In the genomic region with DNA sequence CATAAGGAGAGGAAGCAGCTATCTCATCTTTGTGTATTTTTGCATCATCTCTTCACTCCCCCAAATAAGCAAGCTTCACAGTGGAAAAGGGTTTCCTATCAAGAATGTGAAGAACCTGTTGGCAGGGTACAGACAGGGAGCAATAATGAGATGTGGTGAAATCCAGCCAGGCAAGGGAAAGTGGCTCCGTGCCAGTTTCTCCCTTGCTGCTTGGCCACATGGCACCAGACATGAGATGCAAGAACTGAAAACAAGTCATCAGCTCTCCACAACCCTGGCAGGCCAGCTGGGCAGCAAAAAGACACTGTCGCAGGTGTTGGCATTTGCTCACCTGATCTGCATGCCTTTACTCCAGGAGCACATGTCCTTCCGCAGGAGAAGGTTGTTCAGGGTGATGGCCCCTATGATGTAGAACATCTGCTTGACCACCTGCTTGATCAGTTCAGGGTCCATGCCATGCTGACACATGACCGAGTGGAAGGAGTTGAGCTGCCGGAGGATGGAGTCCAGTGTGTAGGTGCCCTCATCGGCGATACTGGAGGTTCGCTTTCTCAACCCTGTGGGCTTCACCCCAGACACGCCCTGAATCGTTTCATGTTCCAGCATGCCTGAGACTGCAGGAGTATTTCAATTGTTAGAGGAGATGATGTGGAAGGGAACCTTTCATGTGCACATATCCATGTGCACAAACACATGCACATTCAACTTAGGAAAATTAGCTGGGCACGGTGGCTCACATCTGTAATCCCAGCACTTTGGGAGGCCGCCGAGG, we compare ENCODE assay signal across 14 cellular contexts. TPM values are rescaled to one million over a fixed set of nuclear protein-coding genes. Genes with fewer than 3 reads are reported as not detected.
DNase-seq lines count a peak whose midpoint lies in the region; ATAC-seq and TF ChIP-seq lines count a peak whose summit lies in the region.
"Had no signal": no experiment of that assay in that cellular context is flagged by ENCODE, and none has a peak within 500 bp of the region (broad histone marks: within the 10 kb centered on the region; RNA-seq: fewer than 3 reads in every experiment).

No MANE protein-coding gene starts in this region.

- peak; percentile 48 for DNase-seq in activated CD4-positive, alpha-beta T cell treated with anti-CD3 and anti-CD28 coated beads, Interleukin-2, amount 10 ng/mL, durations not matched to agents 24 days and 14 days
- DNase-seq in activated CD4-positive, alpha-beta T cell treated with anti-CD3 and anti-CD28 coated beads, Interleukin-2, amount 10 ng/mL, durations not matched to agents 7 days and 5 days = no peak
- DNase-seq in MCF 10A (ENCODE audit: unreplicated experiment) = peak; percentile 89
- peak; percentile 63 for DNase-seq in left cardiac atrium
- no peak for DNase-seq in stimulated activated effector memory CD8-positive, alpha-beta T cell treated with anti-CD3 and anti-CD28 coated beads, Interleukin-12 subunit alpha, Interleukin-12 subunit beta, amount 100 ng/mL, for 72 hours (ENCODE audit: low spot score in 2 of 2)
- no peak for DNase-seq in iPS-NIHi11 (ENCODE audit: low spot score)
- DNase-seq in naive thymus-derived CD4-positive, alpha-beta T cell = no peak
- DNase-seq: activated CD4-positive, alpha-beta T cell treated with anti-CD3 and anti-CD28 coated beads, Interleukin-2, amount 50 U/mL, for 48 hours; activated T-cell treated with anti-CD3 and anti-CD28 coated beads, Interleukin-2, amount 50 U/mL, for 4 hours; CD4-positive, alpha-beta T cell; immature natural killer cell; NCI-H1092; stimulated activated naive B cell treated with anti-CD40 and anti-IgM and Interleukin-4, amounts not matched to agents 10 μg/mL and 1 μg/mL and 100 μg/mL, for 72 hours had no signal

- peaks cover 20% of the 10 kb centered on the region for H3K36me3 Mint-ChIP-seq in activated CD4-positive, alpha-beta T cell treated with anti-CD3 and anti-CD28 coated beads, Interleukin-2, amount 10 ng/mL, durations not matched to agents 24 days and 14 days (ENCODE audit: low read depth)
- H3K36me3 Mint-ChIP-seq in activated CD4-positive, alpha-beta T cell treated with anti-CD3 and anti-CD28 coated beads, Interleukin-2, amount 10 ng/mL, durations not matched to agents 7 days and 5 days (ENCODE audit: low read depth) = peaks cover 37% of the 10 kb centered on the region
- peaks cover 20% of the 10 kb centered on the region for H3K36me3 Mint-ChIP-seq in MCF 10A (ENCODE audit: insufficient read depth, unreplicated experiment)
- H3K36me3 Mint-ChIP-seq in stimulated activated effector memory CD8-positive, alpha-beta T cell treated with anti-CD3 and anti-CD28 coated beads, Interleukin-12 subunit alpha, Interleukin-12 subunit beta, amount 100 ng/mL, for 72 hours = peaks cover 97% of the 10 kb centered on the region
- H3K36me3 Mint-ChIP-seq in naive thymus-derived CD4-positive, alpha-beta T cell = peaks cover 13 to 63% (median 48%) of the 10 kb centered on the region in 5 donors

- no peaks in the 10 kb centered on the region for H3K27me3 Mint-ChIP-seq in activated CD4-positive, alpha-beta T cell treated with anti-CD3 and anti-CD28 coated beads, Interleukin-2, amount 10 ng/mL, durations not matched to agents 24 days and 14 days
- H3K27me3 Mint-ChIP-seq in activated CD4-positive, alpha-beta T cell treated with anti-CD3 and anti-CD28 coated beads, Interleukin-2, amount 10 ng/mL, durations not matched to agents 7 days and 5 days = no peaks in the 10 kb centered on the region
- no peaks in the 10 kb centered on the region for H3K27me3 Mint-ChIP-seq in MCF 10A (ENCODE audit: insufficient read depth, unreplicated experiment)
- H3K27me3 Mint-ChIP-seq in naive thymus-derived CD4-positive, alpha-beta T cell = no peaks in the 10 kb centered on the region
- H3K27me3 Mint-ChIP-seq: CD4-positive, alpha-beta T cell; stimulated activated naive B cell treated with anti-CD40 and anti-IgM and Interleukin-4, amounts not matched to agents 10 μg/mL and 1 μg/mL and 100 μg/mL, for 72 hours had no signal

- H3K9me3 ChIP-seq in naive thymus-derived CD4-positive, alpha-beta T cell (ENCODE audit: control insufficient read depth in 2 of 3, low read length in 3 of 3) = no peaks in the 10 kb centered on the region

- no peak for TF ChIP-seq CTCF in MCF 10A (IDR thresholded peaks at IDR 0.05; ENCODE audit: unreplicated experiment)

- no peaks in the 10 kb centered on the region for H3K4me1 Mint-ChIP-seq in activated CD4-positive, alpha-beta T cell treated with anti-CD3 and anti-CD28 coated beads, Interleukin-2, amount 10 ng/mL, durations not matched to agents 24 days and 14 days
- H3K4me1 Mint-ChIP-seq in activated CD4-positive, alpha-beta T cell treated with anti-CD3 and anti-CD28 coated beads, Interleukin-2, amount 10 ng/mL, durations not matched to agents 7 days and 5 days = no peaks in the 10 kb centered on the region
- peaks cover 7% of the 10 kb centered on the region for H3K4me1 Mint-ChIP-seq in MCF 10A (ENCODE audit: insufficient read depth, unreplicated experiment)
- no peaks in the 10 kb centered on the region for H3K4me1 Mint-ChIP-seq in stimulated activated effector memory CD8-positive, alpha-beta T cell treated with anti-CD3 and anti-CD28 coated beads, Interleukin-12 subunit alpha, Interleukin-12 subunit beta, amount 100 ng/mL, for 72 hours
- no peaks in the 10 kb centered on the region for H3K4me1 Mint-ChIP-seq in naive thymus-derived CD4-positive, alpha-beta T cell
- H3K4me1 Mint-ChIP-seq: immature natural killer cell; stimulated activated naive B cell treated with anti-CD40 and anti-IgM and Interleukin-4, amounts not matched to agents 10 μg/mL and 1 μg/mL and 100 μg/mL, for 72 hours had no signal

- intact Hi-C loops in activated CD4-positive, alpha-beta T cell treated with anti-CD3 and anti-CD28 coated beads, Interleukin-2, amount 10 ng/mL, durations not matched to agents 24 days and 14 days (cut with micrococcal nuclease) = no loop called here
- intact Hi-C loops in MCF 10A (cut with micrococcal nuclease) (no loop called here), left cardiac atrium (cut with DNase I) (no loop called here)
- intact Hi-C loops in naive thymus-derived CD4-positive, alpha-beta T cell (cut with micrococcal nuclease) = no loop called here

- BruUV-seq in MCF 10A (replicated peaks; lab: Mats Ljungman, UMichigan) = no TSS peak

- no peak overlapping the region for H3K4me3 Mint-ChIP-seq in activated CD4-positive, alpha-beta T cell treated with anti-CD3 and anti-CD28 coated beads, Interleukin-2, amount 10 ng/mL, durations not matched to agents 24 days and 14 days
- no peak overlapping the region for H3K4me3 Mint-ChIP-seq in activated CD4-positive, alpha-beta T cell treated with anti-CD3 and anti-CD28 coated beads, Interleukin-2, amount 10 ng/mL, durations not matched to agents 7 days and 5 days
- no peak overlapping the region for H3K4me3 Mint-ChIP-seq in MCF 10A (ENCODE audit: unreplicated experiment)
- H3K4me3 Mint-ChIP-seq in stimulated activated effector memory CD8-positive, alpha-beta T cell treated with anti-CD3 and anti-CD28 coated beads, Interleukin-12 subunit alpha, Interleukin-12 subunit beta, amount 100 ng/mL, for 72 hours = no peak overlapping the region
- no peak overlapping the region for H3K4me3 Mint-ChIP-seq in naive thymus-derived CD4-positive, alpha-beta T cell
- H3K4me3 Mint-ChIP-seq: activated T-cell treated with anti-CD3 and anti-CD28 coated beads, Interleukin-2, amount 50 U/mL, for 4 hours; CD4-positive, alpha-beta T cell; immature natural killer cell; stimulated activated naive B cell treated with anti-CD40 and anti-IgM and Interleukin-4, amounts not matched to agents 10 μg/mL and 1 μg/mL and 100 μg/mL, for 72 hours had no signal

- H3K9me3 Mint-ChIP-seq in activated CD4-positive, alpha-beta T cell treated with anti-CD3 and anti-CD28 coated beads, Interleukin-2, amount 10 ng/mL, durations not matched to agents 24 days and 14 days = no peaks in the 10 kb centered on the region
- H3K9me3 Mint-ChIP-seq in activated CD4-positive, alpha-beta T cell treated with anti-CD3 and anti-CD28 coated beads, Interleukin-2, amount 10 ng/mL, durations not matched to agents 7 days and 5 days = peaks cover 2% of the 10 kb centered on the region
- no peaks in the 10 kb centered on the region for H3K9me3 Mint-ChIP-seq in MCF 10A (ENCODE audit: unreplicated experiment)
- H3K9me3 Mint-ChIP-seq in stimulated activated effector memory CD8-positive, alpha-beta T cell treated with anti-CD3 and anti-CD28 coated beads, Interleukin-12 subunit alpha, Interleukin-12 subunit beta, amount 100 ng/mL, for 72 hours = no peaks in the 10 kb centered on the region
- no peaks in the 10 kb centered on the region for H3K9me3 Mint-ChIP-seq in naive thymus-derived CD4-positive, alpha-beta T cell
- H3K9me3 Mint-ChIP-seq: activated T-cell treated with anti-CD3 and anti-CD28 coated beads, Interleukin-2, amount 50 U/mL, for 4 hours; CD4-positive, alpha-beta T cell; immature natural killer cell; stimulated activated naive B cell treated with anti-CD40 and anti-IgM and Interleukin-4, amounts not matched to agents 10 μg/mL and 1 μg/mL and 100 μg/mL, for 72 hours had no signal

- peaks cover 15 to 56% (median 16%) of the 10 kb centered on the region in 3 experiments for H3K36me3 ChIP-seq in naive thymus-derived CD4-positive, alpha-beta T cell (ENCODE audit: control insufficient read depth in 2 of 3, insufficient read depth in 3 of 3, low read length in 3 of 3)

- no peak overlapping the region for H3K27ac ChIP-seq in naive thymus-derived CD4-positive, alpha-beta T cell (ENCODE audit: low read depth, low read length)

- POLR2A ChIA-PET in activated CD4-positive, alpha-beta T cell treated with anti-CD3 and anti-CD28 coated beads, Interleukin-2, amount 10 ng/mL, durations not matched to agents 7 days and 5 days (lab: Charles Lee) = no interaction called here
- POLR2A ChIA-PET in MCF 10A (lab: Yijun Ruan, JAX) = interaction anchor here (0.7 to 2.7 kb wide), 9 partner anchors 9 to 440 kb away, joined by 3 to 16 read pairs (median 5); a partner anchor contains a TSS
- POLR2A ChIA-PET in naive thymus-derived CD4-positive, alpha-beta T cell (lab: Charles Lee) = no interaction called here

- peak; percentile 82 to 84 for ATAC-seq in left cardiac atrium
- no peak for ATAC-seq in stimulated activated effector memory CD8-positive, alpha-beta T cell treated with anti-CD3 and anti-CD28 coated beads, Interleukin-12 subunit alpha, Interleukin-12 subunit beta, amount 100 ng/mL, for 72 hours
- ATAC-seq in HG02981 (IDR thresholded peaks at IDR 0.05; ENCODE audit: unreplicated experiment) = no peak
- no peak for ATAC-seq in naive thymus-derived CD4-positive, alpha-beta T cell
- ATAC-seq: activated T-cell treated with anti-CD3 and anti-CD28 coated beads, Interleukin-2, amount 50 U/mL, for 4 hours; stimulated activated naive B cell treated with anti-CD40 and anti-IgM and Interleukin-4, amounts not matched to agents 10 μg/mL and 1 μg/mL and 100 μg/mL, for 72 hours had no signal

- H3K27ac Mint-ChIP-seq in activated CD4-positive, alpha-beta T cell treated with anti-CD3 and anti-CD28 coated beads, Interleukin-2, amount 10 ng/mL, durations not matched to agents 24 days and 14 days = no peak overlapping the region
- no peak overlapping the region for H3K27ac Mint-ChIP-seq in activated CD4-positive, alpha-beta T cell treated with anti-CD3 and anti-CD28 coated beads, Interleukin-2, amount 10 ng/mL, durations not matched to agents 7 days and 5 days
- H3K27ac Mint-ChIP-seq in MCF 10A (ENCODE audit: low read depth, unreplicated experiment) = peak overlapping the region; percentile 35
- H3K27ac Mint-ChIP-seq in stimulated activated effector memory CD8-positive, alpha-beta T cell treated with anti-CD3 and anti-CD28 coated beads, Interleukin-12 subunit alpha, Interleukin-12 subunit beta, amount 100 ng/mL, for 72 hours = peak overlapping the region; percentile 1
- no peak overlapping the region for H3K27ac Mint-ChIP-seq in naive thymus-derived CD4-positive, alpha-beta T cell
- H3K27ac Mint-ChIP-seq: CD4-positive, alpha-beta T cell; stimulated activated naive B cell treated with anti-CD40 and anti-IgM and Interleukin-4, amounts not matched to agents 10 μg/mL and 1 μg/mL and 100 μg/mL, for 72 hours had no signal

- H3K4me3 ChIP-seq in naive thymus-derived CD4-positive, alpha-beta T cell (ENCODE audit: low read length) = no peak overlapping the region

- no peaks in the 10 kb centered on the region for H3K27me3 ChIP-seq in naive thymus-derived CD4-positive, alpha-beta T cell (ENCODE audit: control insufficient read depth in 2 of 2, insufficient read depth in 2 of 2, low read length in 2 of 2)

- H3K4me1 ChIP-seq in naive thymus-derived CD4-positive, alpha-beta T cell (ENCODE audit: control insufficient read depth in 2 of 2, insufficient read depth in 2 of 2, low read length in 2 of 2) = no peaks in the 10 kb centered on the region

- CTCF ChIA-PET in activated CD4-positive, alpha-beta T cell treated with anti-CD3 and anti-CD28 coated beads, Interleukin-2, amount 10 ng/mL, durations not matched to agents 7 days and 5 days (lab: Charles Lee) = interaction anchor here (0.6 to 1.1 kb wide), 3 partner anchors 12 to 34 kb away, joined by 3 read pairs; no protein-coding TSS in a partner anchor
- CTCF ChIA-PET in MCF 10A (lab: Yijun Ruan, JAX) = interaction anchor here (0.5 to 2.6 kb wide), 8 partner anchors 18 to 250 kb away, joined by 3 to 9 read pairs (median 4); a partner anchor contains a TSS
- CTCF ChIA-PET in naive thymus-derived CD4-positive, alpha-beta T cell (lab: Charles Lee) = interaction anchor here (1.2 kb wide), 1 partner anchor 62 kb away, joined by 4 read pairs; no protein-coding TSS in a partner anchor

RNA-seq across cellular contexts. Expression of a gene that starts 23.3 kb away (rescaled TPM):
- total RNA-seq in activated CD4-positive, alpha-beta T cell treated with anti-CD3 and anti-CD28 coated beads, Interleukin-2, amount 10 ng/mL, durations not matched to agents 24 days and 14 days = 0.24 and 0.30 TPM in 2 replicates
- total RNA-seq in activated CD4-positive, alpha-beta T cell treated with anti-CD3 and anti-CD28 coated beads, Interleukin-2, amount 10 ng/mL, durations not matched to agents 7 days and 5 days = 1 to 10 TPM; 2.4 to 2.8 TPM
- 25.7 and 29.4 TPM in 2 replicates for total RNA-seq in MCF 10A (2022)
- total RNA-seq in left cardiac atrium = 10 to 100 TPM in 1 of 2 donors, 1 to 10 TPM in 1; 8.2 to 17.1 TPM
- total RNA-seq in naive thymus-derived CD4-positive, alpha-beta T cell = 1 to 10 TPM in 1 of 5 experiments, under 1 TPM in 4; 0.19 to 1.3 (median 0.40) TPM
- under 1 TPM in 1 of 2 donors, not detected in 1; 0.22 TPM for polyA plus RNA-seq in naive thymus-derived CD4-positive, alpha-beta T cell

Comparison
In these comparisons a context has a peak if more than half of its experiments do, and no peak if none do; other contexts are left out.
1. DNase-seq: peak in activated CD4-positive, alpha-beta T cell treated with anti-CD3 and anti-CD28 coated beads, Interleukin-2, amount 10 ng/mL, durations not matched to agents 24 days and 14 days (single experiment), MCF 10A (single experiment) and left cardiac atrium (single experiment); none in activated CD4-positive, alpha-beta T cell treated with anti-CD3 and anti-CD28 coated beads, Interleukin-2, amount 10 ng/mL, durations not matched to agents 7 days and 5 days (single experiment), stimulated activated effector memory CD8-positive, alpha-beta T cell treated with anti-CD3 and anti-CD28 coated beads, Interleukin-12 subunit alpha, Interleukin-12 subunit beta, amount 100 ng/mL, for 72 hours (0 of 2), iPS-NIHi11 (single experiment) and naive thymus-derived CD4-positive, alpha-beta T cell (0 of 9).
2. H3K27ac Mint-ChIP-seq: peak in MCF 10A (single experiment) and stimulated activated effector memory CD8-positive, alpha-beta T cell treated with anti-CD3 and anti-CD28 coated beads, Interleukin-12 subunit alpha, Interleukin-12 subunit beta, amount 100 ng/mL, for 72 hours (single experiment); none in activated CD4-positive, alpha-beta T cell treated with anti-CD3 and anti-CD28 coated beads, Interleukin-2, amount 10 ng/mL, durations not matched to agents 24 days and 14 days (single experiment), activated CD4-positive, alpha-beta T cell treated with anti-CD3 and anti-CD28 coated beads, Interleukin-2, amount 10 ng/mL, durations not matched to agents 7 days and 5 days (single experiment) and naive thymus-derived CD4-positive, alpha-beta T cell (0 of 9).
3. ATAC-seq: peak in left cardiac atrium (2 of 2); none in stimulated activated effector memory CD8-positive, alpha-beta T cell treated with anti-CD3 and anti-CD28 coated beads, Interleukin-12 subunit alpha, Interleukin-12 subunit beta, amount 100 ng/mL, for 72 hours (single experiment), HG02981 (single experiment) and naive thymus-derived CD4-positive, alpha-beta T cell (single experiment).